29 cellular contexts compared by ENCODE assay signal in genomic region chrX:43870758-43871419, GRCh38. TPM values are rescaled to one million over a fixed set of nuclear protein-coding genes. Genes with fewer than 3 reads are reported as not detected.
A peak's percentile ranks its signal among the peaks of the same experiment; 100 is the strongest.
DNase-seq lines count a peak whose midpoint lies in the region; ATAC-seq and TF ChIP-seq lines count a peak whose summit lies in the region.
"Had no signal": no experiment of that assay in that cellular context is flagged by ENCODE, and none has a peak within 500 bp of the region (broad histone marks: within the 10 kb centered on the region; RNA-seq: fewer than 3 reads in every experiment).

No MANE protein-coding gene starts in this region.

- H3K9ac ChIP-seq in MM.1S (ENCODE audit: low read length): no peak overlapping the region

- H4K20me1 ChIP-seq in MM.1S (ENCODE audit: insufficient read depth, low read length): no peaks in the 10 kb centered on the region

- H2AFZ ChIP-seq in MM.1S (ENCODE audit: low read length): no peak overlapping the region

- no peaks in the 10 kb centered on the region for H3F3A ChIP-seq in MM.1S (ENCODE audit: insufficient read depth, low read length)

- ATAC-seq in heart right ventricle (peak; percentile 42 to 90 (median 74)), HG02759 (IDR thresholded peaks at IDR 0.05; ENCODE audit: unreplicated experiment) (no peak), GM21619 (IDR thresholded peaks at IDR 0.05; ENCODE audit: unreplicated experiment) (no peak)
- ATAC-seq: naive thymus-derived CD8-positive, alpha-beta T cell had no signal

- peak; percentile 2 for DNase-seq in NCI-H82 (lab: John Stamatoyannopoulos, UW)
- DNase-seq in NCI-H82 treated with DMSO at 0.1 percent for 48 hours (lab: John Stamatoyannopoulos, UW; ENCODE audit: unreplicated experiment): no peak
- DNase-seq in MM.1S: peak; percentile 20
- peak; percentile 28 to 30 for DNase-seq in heart right ventricle
- peak; percentile 67 for DNase-seq in renal cortical epithelial cell (ENCODE audit: low read depth)
- DNase-seq in posterior cingulate gyrus: no peak
- DNase-seq: activated effector memory CD4-positive, alpha-beta T cell treated with anti-CD3 and anti-CD28 coated beads, Interleukin-2, amount 50 U/mL, for 16 hours; activated naive CD8-positive, alpha-beta T cell treated with anti-CD3 and anti-CD28 coated beads, Interleukin-2, amount 10 ng/mL, durations not matched to agents 7 days and 5 days; BE2C; CD8-positive, alpha-beta memory T cell; central memory CD4-positive, alpha-beta T cell; foreskin melanocyte; hypothalamus; immature natural killer cell; midbrain; naive thymus-derived CD8-positive, alpha-beta T cell; NCI-H2081; nucleus accumbens; RPMI8226 had no signal

- no peak overlapping the region for H3K4me2 ChIP-seq in MM.1S (ENCODE audit: low read depth, low read length)

- WGBS in heart right ventricle, 2 donors: 73 to 83% methylated on average over 3 of the region's 3 CpGs

- H3K4me1 ChIP-seq in MM.1S (ENCODE audit: low read length) (no peaks in the 10 kb centered on the region), heart right ventricle (peaks cover 0 to 35% (median 8%) of the 10 kb centered on the region in 9 donors)
- H3K4me1 ChIP-seq: BE2C, vagina had no signal

- H3K9me2 ChIP-seq in MM.1S (replicated peaks; ENCODE audit: insufficient read depth, low read length): no peaks in the 10 kb centered on the region

- no peak for TF ChIP-seq CTCF in MM.1S (IDR thresholded peaks at IDR 0.05; ENCODE audit: low read length)
- TF ChIP-seq CTCF in heart right ventricle (IDR thresholded peaks at IDR 0.05): no peak

- no peaks in the 10 kb centered on the region for H3K79me2 ChIP-seq in MM.1S (ENCODE audit: low read length)

- H3K27me3 ChIP-seq in MM.1S (replicated peaks; ENCODE audit: insufficient read depth, low read length) (no peaks in the 10 kb centered on the region), heart right ventricle (peaks cover 0 to 32% (median 0%) of the 10 kb centered on the region in 7 donors)
- H3K27me3 ChIP-seq: BE2C, esophagus muscularis mucosa, vagina had no signal

- H3K9me3 ChIP-seq in MM.1S (replicated peaks; ENCODE audit: insufficient read depth, low read length): no peaks in the 10 kb centered on the region
- H3K9me3 ChIP-seq in heart right ventricle: peaks cover 0 to 7% (median 0%) of the 10 kb centered on the region in 11 donors
- H3K9me3 ChIP-seq: BE2C, esophagus muscularis mucosa, vagina had no signal

- intact Hi-C loops in heart right ventricle (cut with DNase I): no loop called here
- intact Hi-C loops in posterior cingulate gyrus (cut with DNase I): no loop called here

- H3K27ac ChIP-seq in MM.1S (ENCODE audit: low read length) (no peak overlapping the region), heart right ventricle (peak overlapping the region in 4 of 10 donors; percentile 15 to 31 (median 24))
- H3K27ac ChIP-seq: esophagus muscularis mucosa, SK-N-MC, skin epidermis, vagina had no signal

- no peaks in the 10 kb centered on the region for H3K36me3 ChIP-seq in MM.1S (replicated peaks; ENCODE audit: insufficient read depth, low read length)
- no peaks in the 10 kb centered on the region for H3K36me3 ChIP-seq in heart right ventricle
- H3K36me3 ChIP-seq: BE2C, esophagus muscularis mucosa, vagina had no signal

- H3K4me3 ChIP-seq in MM.1S (ENCODE audit: low read length) (no peak overlapping the region), heart right ventricle (no peak overlapping the region)
- H3K4me3 ChIP-seq: esophagus muscularis mucosa, SK-N-MC, skin epidermis, vagina had no signal

RNA-seq across cellular contexts. Expression of gene MAOB, which starts 11.4 kb away (rescaled TPM):
- total RNA-seq in heart right ventricle (100 to 1,000 TPM; 103 to 173 (median 146) TPM), renal cortical epithelial cell (0.52 and 21.6 TPM in 2 replicates)
- 10 to 100 TPM; 24.7 to 33.6 TPM for polyA plus RNA-seq in heart right ventricle
- total RNA-seq: activated naive CD8-positive, alpha-beta T cell treated with anti-CD3 and anti-CD28 coated beads, Interleukin-2, amount 10 ng/mL, durations not matched to agents 7 days and 5 days; CD8-positive, alpha-beta memory T cell; MCF 10A; naive thymus-derived CD8-positive, alpha-beta T cell; NCI-H460; pulmonary artery endothelial cell; T-helper 1 cell treated with Interleukin-12 subunit alpha and Interleukin-12 subunit beta and Interleukin-4 antibody, amounts not matched to agents 30 ng/mL and 1 ng/mL, for 36 hours had no signal
- polyA plus RNA-seq: naive thymus-derived CD8-positive, alpha-beta T cell had no signal

Comparison
In these comparisons a context has a peak if more than half of its experiments do, and no peak if none do; other contexts are left out.
1. DNase-seq: peak in NCI-H82 (single experiment), MM.1S (single experiment), heart right ventricle (2 of 2) and renal cortical epithelial cell (single experiment); none in NCI-H82 treated with DMSO at 0.1 percent for 48 hours (single experiment) and posterior cingulate gyrus (0 of 10).
2. ATAC-seq: peak in heart right ventricle (8 of 8); none in HG02759 (single experiment) and GM21619 (single experiment).